In the genomic region with DNA sequence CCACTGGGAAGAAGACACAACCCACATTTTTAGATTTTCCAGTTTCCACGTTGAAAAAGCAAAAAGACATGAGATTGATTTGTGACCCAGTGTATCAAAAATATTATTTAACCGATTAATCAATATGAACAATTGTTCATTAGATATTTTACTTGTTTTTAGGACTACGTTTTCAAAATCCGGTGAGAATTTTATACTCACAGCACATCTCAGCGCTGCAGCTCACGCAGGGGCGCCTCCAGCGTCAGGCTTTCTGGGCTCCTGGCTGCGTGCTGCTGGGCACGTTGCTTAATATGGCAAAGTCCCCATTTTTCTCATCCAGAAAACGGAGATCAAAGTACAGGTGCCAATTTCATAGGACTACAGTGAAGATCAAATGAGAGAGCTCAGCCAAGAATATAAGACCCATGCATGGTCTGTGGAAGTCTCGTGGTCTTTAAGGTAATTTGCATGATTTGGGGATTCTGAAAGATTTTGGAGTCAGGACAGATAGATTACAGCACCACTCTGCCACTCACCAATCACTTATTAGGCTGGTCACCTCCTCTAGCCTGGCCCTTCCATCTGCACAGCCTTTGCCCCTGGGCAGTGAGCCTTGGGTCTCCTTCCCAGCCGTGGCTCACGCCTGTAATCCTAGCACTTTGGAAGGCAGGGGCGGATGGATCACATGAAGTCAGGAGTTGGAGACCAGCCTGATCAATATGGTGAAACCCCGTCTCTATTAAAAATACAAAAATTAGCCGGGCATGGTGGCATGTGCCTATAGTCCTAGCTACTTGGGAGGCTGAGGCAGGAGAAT, we compare ENCODE assay signal across 1 cellular context.
A peak's percentile ranks its signal among the peaks of the same experiment; 100 is the strongest.
TF ChIP-seq lines count a peak whose summit lies in the region.

No MANE protein-coding gene starts in this region.

TF ChIP-seq in HepG2, 621 proteins besides CTCF, POLR2A, EP300 and RAD21 (continued from another document and continues in another):
- TF ChIP-seq, protein P1, sequence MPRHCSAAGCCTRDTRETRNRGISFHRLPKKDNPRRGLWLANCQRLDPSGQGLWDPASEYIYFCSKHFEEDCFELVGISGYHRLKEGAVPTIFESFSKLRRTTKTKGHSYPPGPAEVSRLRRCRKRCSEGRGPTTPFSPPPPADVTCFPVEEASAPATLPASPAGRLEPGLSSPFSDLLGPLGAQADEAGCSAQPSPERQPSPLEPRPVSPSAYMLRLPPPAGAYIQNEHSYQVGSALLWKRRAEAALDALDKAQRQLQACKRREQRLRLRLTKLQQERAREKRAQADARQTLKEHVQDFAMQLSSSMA (CRISPR knock-in tag; IDR thresholded peaks at IDR 0.05) = no peak
- TF ChIP-seq TAF1 (CRISPR knock-in tag; IDR thresholded peaks at IDR 0.05) = no peak
- TF ChIP-seq, protein P2, sequence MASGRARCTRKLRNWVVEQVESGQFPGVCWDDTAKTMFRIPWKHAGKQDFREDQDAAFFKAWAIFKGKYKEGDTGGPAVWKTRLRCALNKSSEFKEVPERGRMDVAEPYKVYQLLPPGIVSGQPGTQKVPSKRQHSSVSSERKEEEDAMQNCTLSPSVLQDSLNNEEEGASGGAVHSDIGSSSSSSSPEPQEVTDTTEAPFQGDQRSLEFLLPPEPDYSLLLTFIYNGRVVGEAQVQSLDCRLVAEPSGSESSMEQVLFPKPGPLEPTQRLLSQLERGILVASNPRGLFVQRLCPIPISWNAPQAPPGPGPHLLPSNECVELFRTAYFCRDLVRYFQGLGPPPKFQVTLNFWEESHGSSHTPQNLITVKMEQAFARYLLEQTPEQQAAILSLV (CRISPR knock-in tag; IDR thresholded peaks at IDR 0.05; ENCODE audit: borderline replicate concordance) = 0 out of 2 replicates have a peak, but pooled peaks have one; percentile 1
- no peak for TF ChIP-seq RAD51 (IDR thresholded peaks at IDR 0.05; ENCODE audit: borderline replicate concordance)
- TF ChIP-seq ZNF607 (CRISPR knock-in tag; IDR thresholded peaks at IDR 0.05; ENCODE audit: borderline replicate concordance) = peak; percentile 32; the same call in 1 of the 2 replicates
- TF ChIP-seq RFX1 (IDR thresholded peaks at IDR 0.05) = no peak
- no peak for TF ChIP-seq ZNF777 (CRISPR knock-in tag; IDR thresholded peaks at IDR 0.05)
- TF ChIP-seq, protein P3, sequence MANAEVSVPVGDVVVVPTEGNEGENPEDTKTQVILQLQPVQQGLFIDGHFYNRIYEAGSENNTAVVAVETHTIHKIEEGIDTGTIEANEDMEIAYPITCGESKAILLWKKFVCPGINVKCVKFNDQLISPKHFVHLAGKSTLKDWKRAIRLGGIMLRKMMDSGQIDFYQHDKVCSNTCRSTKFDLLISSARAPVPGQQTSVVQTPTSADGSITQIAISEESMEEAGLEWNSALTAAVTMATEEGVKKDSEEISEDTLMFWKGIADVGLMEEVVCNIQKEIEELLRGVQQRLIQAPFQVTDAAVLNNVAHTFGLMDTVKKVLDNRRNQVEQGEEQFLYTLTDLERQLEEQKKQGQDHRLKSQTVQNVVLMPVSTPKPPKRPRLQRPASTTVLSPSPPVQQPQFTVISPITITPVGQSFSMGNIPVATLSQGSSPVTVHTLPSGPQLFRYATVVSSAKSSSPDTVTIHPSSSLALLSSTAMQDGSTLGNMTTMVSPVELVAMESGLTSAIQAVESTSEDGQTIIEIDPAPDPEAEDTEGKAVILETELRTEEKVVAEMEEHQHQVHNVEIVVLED (CRISPR knock-in tag; IDR thresholded peaks at IDR 0.05; ENCODE audit: borderline replicate concordance) = peak; percentile 43; the same call in 1 of the 2 replicates
- TF ChIP-seq ZBTB7A (CRISPR knock-in tag; IDR thresholded peaks at IDR 0.05) = no peak
- TF ChIP-seq RFXANK (CRISPR knock-in tag; IDR thresholded peaks at IDR 0.05) = no peak
- 0 out of 2 replicates have a peak, but pooled peaks have one; percentile 11 for TF ChIP-seq SP140L (CRISPR knock-in tag; IDR thresholded peaks at IDR 0.05; ENCODE audit: borderline replicate concordance)
- TF ChIP-seq ELF4 (CRISPR knock-in tag; IDR thresholded peaks at IDR 0.05; ENCODE audit: borderline replicate concordance) = 0 out of 2 replicates have a peak, but pooled peaks have one; percentile 57
- TF ChIP-seq, protein P4, sequence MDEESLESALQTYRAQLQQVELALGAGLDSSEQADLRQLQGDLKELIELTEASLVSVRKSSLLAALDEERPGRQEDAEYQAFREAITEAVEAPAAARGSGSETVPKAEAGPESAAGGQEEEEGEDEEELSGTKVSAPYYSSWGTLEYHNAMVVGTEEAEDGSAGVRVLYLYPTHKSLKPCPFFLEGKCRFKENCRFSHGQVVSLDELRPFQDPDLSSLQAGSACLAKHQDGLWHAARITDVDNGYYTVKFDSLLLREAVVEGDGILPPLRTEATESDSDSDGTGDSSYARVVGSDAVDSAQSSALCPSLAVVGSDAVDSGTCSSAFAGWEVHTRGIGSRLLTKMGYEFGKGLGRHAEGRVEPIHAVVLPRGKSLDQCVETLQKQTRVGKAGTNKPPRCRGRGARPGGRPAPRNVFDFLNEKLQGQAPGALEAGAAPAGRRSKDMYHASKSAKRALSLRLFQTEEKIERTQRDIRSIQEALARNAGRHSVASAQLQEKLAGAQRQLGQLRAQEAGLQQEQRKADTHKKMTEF (CRISPR knock-in tag; IDR thresholded peaks at IDR 0.05) = no peak
- TF ChIP-seq, protein P5, sequence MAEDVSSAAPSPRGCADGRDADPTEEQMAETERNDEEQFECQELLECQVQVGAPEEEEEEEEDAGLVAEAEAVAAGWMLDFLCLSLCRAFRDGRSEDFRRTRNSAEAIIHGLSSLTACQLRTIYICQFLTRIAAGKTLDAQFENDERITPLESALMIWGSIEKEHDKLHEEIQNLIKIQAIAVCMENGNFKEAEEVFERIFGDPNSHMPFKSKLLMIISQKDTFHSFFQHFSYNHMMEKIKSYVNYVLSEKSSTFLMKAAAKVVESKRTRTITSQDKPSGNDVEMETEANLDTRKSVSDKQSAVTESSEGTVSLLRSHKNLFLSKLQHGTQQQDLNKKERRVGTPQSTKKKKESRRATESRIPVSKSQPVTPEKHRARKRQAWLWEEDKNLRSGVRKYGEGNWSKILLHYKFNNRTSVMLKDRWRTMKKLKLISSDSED (CRISPR knock-in tag; IDR thresholded peaks at IDR 0.05) = no peak
- TF ChIP-seq, protein P6, sequence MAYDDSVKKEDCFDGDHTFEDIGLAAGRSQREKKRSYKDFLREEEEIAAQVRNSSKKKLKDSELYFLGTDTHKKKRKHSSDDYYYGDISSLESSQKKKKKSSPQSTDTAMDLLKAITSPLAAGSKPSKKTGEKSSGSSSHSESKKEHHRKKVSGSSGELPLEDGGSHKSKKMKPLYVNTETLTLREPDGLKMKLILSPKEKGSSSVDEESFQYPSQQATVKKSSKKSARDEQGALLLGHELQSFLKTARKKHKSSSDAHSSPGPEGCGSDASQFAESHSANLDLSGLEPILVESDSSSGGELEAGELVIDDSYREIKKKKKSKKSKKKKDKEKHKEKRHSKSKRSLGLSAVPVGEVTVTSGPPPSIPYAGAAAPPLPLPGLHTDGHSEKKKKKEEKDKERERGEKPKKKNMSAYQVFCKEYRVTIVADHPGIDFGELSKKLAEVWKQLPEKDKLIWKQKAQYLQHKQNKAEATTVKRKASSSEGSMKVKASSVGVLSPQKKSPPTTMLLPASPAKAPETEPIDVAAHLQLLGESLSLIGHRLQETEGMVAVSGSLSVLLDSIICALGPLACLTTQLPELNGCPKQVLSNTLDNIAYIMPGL (CRISPR knock-in tag; IDR thresholded peaks at IDR 0.05; ENCODE audit: borderline replicate concordance in 1 of 2, low read depth in 1 of 2) = 0 out of 4 replicates have a peak, but pooled peaks of 1 of the 2 experiments have one; percentile 3
- TF ChIP-seq ZMYM2 (CRISPR knock-in tag; IDR thresholded peaks at IDR 0.05) = no peak
- TF ChIP-seq MED13 (CRISPR knock-in tag; IDR thresholded peaks at IDR 0.05) = no peak
- TF ChIP-seq, protein P7, sequence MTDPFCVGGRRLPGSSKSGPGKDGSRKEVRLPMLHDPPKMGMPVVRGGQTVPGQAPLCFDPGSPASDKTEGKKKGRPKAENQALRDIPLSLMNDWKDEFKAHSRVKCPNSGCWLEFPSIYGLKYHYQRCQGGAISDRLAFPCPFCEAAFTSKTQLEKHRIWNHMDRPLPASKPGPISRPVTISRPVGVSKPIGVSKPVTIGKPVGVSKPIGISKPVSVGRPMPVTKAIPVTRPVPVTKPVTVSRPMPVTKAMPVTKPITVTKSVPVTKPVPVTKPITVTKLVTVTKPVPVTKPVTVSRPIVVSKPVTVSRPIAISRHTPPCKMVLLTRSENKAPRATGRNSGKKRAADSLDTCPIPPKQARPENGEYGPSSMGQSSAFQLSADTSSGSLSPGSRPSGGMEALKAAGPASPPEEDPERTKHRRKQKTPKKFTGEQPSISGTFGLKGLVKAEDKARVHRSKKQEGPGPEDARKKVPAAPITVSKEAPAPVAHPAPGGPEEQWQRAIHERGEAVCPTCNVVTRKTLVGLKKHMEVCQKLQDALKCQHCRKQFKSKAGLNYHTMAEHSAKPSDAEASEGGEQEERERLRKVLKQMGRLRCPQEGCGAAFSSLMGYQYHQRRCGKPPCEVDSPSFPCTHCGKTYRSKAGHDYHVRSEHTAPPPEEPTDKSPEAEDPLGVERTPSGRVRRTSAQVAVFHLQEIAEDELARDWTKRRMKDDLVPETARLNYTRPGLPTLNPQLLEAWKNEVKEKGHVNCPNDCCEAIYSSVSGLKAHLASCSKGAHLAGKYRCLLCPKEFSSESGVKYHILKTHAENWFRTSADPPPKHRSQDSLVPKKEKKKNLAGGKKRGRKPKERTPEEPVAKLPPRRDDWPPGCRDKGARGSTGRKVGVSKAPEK (CRISPR knock-in tag; IDR thresholded peaks at IDR 0.05; ENCODE audit: borderline replicate concordance) = 0 out of 2 replicates have a peak, but pooled peaks have one; percentile 14
- TF ChIP-seq, protein P8, sequence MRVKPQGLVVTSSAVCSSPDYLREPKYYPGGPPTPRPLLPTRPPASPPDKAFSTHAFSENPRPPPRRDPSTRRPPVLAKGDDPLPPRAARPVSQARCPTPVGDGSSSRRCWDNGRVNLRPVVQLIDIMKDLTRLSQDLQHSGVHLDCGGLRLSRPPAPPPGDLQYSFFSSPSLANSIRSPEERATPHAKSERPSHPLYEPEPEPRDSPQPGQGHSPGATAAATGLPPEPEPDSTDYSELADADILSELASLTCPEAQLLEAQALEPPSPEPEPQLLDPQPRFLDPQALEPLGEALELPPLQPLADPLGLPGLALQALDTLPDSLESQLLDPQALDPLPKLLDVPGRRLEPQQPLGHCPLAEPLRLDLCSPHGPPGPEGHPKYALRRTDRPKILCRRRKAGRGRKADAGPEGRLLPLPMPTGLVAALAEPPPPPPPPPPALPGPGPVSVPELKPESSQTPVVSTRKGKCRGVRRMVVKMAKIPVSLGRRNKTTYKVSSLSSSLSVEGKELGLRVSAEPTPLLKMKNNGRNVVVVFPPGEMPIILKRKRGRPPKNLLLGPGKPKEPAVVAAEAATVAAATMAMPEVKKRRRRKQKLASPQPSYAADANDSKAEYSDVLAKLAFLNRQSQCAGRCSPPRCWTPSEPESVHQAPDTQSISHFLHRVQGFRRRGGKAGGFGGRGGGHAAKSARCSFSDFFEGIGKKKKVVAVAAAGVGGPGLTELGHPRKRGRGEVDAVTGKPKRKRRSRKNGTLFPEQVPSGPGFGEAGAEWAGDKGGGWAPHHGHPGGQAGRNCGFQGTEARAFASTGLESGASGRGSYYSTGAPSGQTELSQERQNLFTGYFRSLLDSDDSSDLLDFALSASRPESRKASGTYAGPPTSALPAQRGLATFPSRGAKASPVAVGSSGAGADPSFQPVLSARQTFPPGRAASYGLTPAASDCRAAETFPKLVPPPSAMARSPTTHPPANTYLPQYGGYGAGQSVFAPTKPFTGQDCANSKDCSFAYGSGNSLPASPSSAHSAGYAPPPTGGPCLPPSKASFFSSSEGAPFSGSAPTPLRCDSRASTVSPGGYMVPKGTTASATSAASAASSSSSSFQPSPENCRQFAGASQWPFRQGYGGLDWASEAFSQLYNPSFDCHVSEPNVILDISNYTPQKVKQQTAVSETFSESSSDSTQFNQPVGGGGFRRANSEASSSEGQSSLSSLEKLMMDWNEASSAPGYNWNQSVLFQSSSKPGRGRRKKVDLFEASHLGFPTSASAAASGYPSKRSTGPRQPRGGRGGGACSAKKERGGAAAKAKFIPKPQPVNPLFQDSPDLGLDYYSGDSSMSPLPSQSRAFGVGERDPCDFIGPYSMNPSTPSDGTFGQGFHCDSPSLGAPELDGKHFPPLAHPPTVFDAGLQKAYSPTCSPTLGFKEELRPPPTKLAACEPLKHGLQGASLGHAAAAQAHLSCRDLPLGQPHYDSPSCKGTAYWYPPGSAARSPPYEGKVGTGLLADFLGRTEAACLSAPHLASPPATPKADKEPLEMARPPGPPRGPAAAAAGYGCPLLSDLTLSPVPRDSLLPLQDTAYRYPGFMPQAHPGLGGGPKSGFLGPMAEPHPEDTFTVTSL (CRISPR knock-in tag; IDR thresholded peaks at IDR 0.05; ENCODE audit: borderline replicate concordance) = peak; percentile 41; the same call in 1 of the 2 replicates
- no peak; the same call in 1 of the 2 replicates for TF ChIP-seq SMAD3 (CRISPR knock-in tag; IDR thresholded peaks at IDR 0.05)
- TF ChIP-seq ZNF530 (CRISPR knock-in tag; IDR thresholded peaks at IDR 0.05; ENCODE audit: low read depth) = no peak
- no peak; the same call in 1 of the 2 replicates for TF ChIP-seq PRMT3 (CRISPR knock-in tag; IDR thresholded peaks at IDR 0.05; ENCODE audit: borderline replicate concordance, low read depth)
- no peak for TF ChIP-seq ZNF781 (CRISPR knock-in tag; IDR thresholded peaks at IDR 0.05; ENCODE audit: borderline replicate concordance, not compliant biosample characterization)
- TF ChIP-seq ZNF589 (CRISPR knock-in tag; conservative IDR thresholded peaks at IDR 0.05) = no peak; the same call in 1 of the 2 replicates
- no peak for TF ChIP-seq SIN3A (IDR thresholded peaks at IDR 0.05; ENCODE audit: borderline replicate concordance, low read depth, low read length)
- peak; percentile 62; the same call in 1 of the 2 replicates for TF ChIP-seq ZNF563 (CRISPR knock-in tag; IDR thresholded peaks at IDR 0.05)
- TF ChIP-seq, protein P9, sequence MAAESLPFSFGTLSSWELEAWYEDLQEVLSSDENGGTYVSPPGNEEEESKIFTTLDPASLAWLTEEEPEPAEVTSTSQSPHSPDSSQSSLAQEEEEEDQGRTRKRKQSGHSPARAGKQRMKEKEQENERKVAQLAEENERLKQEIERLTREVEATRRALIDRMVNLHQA (CRISPR knock-in tag; IDR thresholded peaks at IDR 0.05) = no peak
- no peak for TF ChIP-seq HHEX (CRISPR knock-in tag; IDR thresholded peaks at IDR 0.05)
- no peak for TF ChIP-seq ZNF253 (CRISPR knock-in tag; IDR thresholded peaks at IDR 0.05; ENCODE audit: borderline replicate concordance)
- no peak for TF ChIP-seq SOX6 (IDR thresholded peaks at IDR 0.05)
- peak; percentile 5; the same call in 1 of the 2 replicates for TF ChIP-seq SOX6 (CRISPR knock-in tag; IDR thresholded peaks at IDR 0.05)
- no peak for TF ChIP-seq ARHGAP35 (CRISPR knock-in tag; IDR thresholded peaks at IDR 0.05; ENCODE audit: borderline replicate concordance)
